In genomic region chr1:156079762-156080597, GRCh38 we compare ENCODE assay signal across 1 cellular context.
A peak's percentile ranks its signal among the peaks of the same experiment; 100 is the strongest.
TF ChIP-seq lines count a peak whose summit lies in the region.

No MANE protein-coding gene starts in this region.

TF ChIP-seq in HepG2, 621 proteins besides CTCF, POLR2A, EP300 and RAD21:
- no peak for TF ChIP-seq HCFC1 (IDR thresholded peaks at IDR 0.05; ENCODE audit: low read depth, low read length)
- peak; percentile 85 for TF ChIP-seq ZNF263 (CRISPR knock-in tag; IDR thresholded peaks at IDR 0.05)
